Comparison of ENCODE assay signal across 16 cellular contexts in the genomic region with DNA sequence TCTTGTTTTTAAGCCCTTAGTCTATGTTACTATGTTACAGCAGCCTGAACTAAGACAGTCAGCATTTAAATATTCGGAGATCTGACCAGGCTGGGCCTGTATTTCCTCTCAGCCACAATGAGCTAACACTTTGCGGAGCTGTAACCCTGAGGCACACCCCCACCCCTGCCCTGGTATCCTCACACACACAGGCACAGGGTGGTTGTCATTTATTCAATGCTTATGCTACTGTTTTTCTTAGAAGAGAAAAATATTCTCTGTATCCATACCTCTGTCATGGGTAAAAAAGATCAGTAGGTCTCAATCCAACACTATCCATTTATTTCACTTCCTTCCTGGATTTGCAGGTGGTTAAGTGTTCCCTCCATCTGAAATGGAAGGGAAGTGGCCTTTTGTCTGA.
DNase-seq lines count a peak whose midpoint lies in the region; ATAC-seq and TF ChIP-seq lines count a peak whose summit lies in the region.
"Had no signal": no experiment of that assay in that cellular context is flagged by ENCODE, and none has a peak within 500 bp of the region (broad histone marks: within the 10 kb centered on the region; RNA-seq: fewer than 3 reads in every experiment).

No MANE protein-coding gene starts in this region.

- no peaks in the 10 kb centered on the region for H3K36me3 ChIP-seq in SK-N-MC (ENCODE audit: insufficient read depth, low read length)
- H3K36me3 ChIP-seq: esophagus muscularis mucosa, right atrium auricular region, SJCRH30, tibial artery had no signal

- ATAC-seq in natural killer cell, result peak; percentile 68 to 81 (median 80)
- no peak for ATAC-seq in HG02973 (IDR thresholded peaks at IDR 0.05; ENCODE audit: unreplicated experiment)
- ATAC-seq: left lobe of liver had no signal

- H3K9me3 Mint-ChIP-seq in endothelial cell (ENCODE audit: unreplicated experiment), result no peaks in the 10 kb centered on the region
- no peaks in the 10 kb centered on the region for H3K9me3 Mint-ChIP-seq in natural killer cell
- no peaks in the 10 kb centered on the region for H3K9me3 Mint-ChIP-seq in activated CD4-positive, alpha-beta memory T cell treated with anti-CD3 and anti-CD28 coated beads for 36 hours
- H3K9me3 Mint-ChIP-seq: activated naive CD8-positive, alpha-beta T cell treated with anti-CD3 and anti-CD28 coated beads for 36 hours had no signal

- H3K9ac ChIP-seq in SK-N-MC (ENCODE audit: insufficient read length), result peak overlapping the region; percentile 12

- H3K4me3 Mint-ChIP-seq in endothelial cell (ENCODE audit: unreplicated experiment) (no peak overlapping the region), natural killer cell (peak overlapping the region; percentile 62)
- H3K4me3 Mint-ChIP-seq in activated CD4-positive, alpha-beta memory T cell treated with anti-CD3 and anti-CD28 coated beads for 36 hours, result no peak overlapping the region
- H3K4me3 Mint-ChIP-seq: activated CD4-positive, alpha-beta T cell treated with anti-CD3 and anti-CD28 coated beads, Interleukin-2, amount 10 ng/mL, durations not matched to agents 7 days and 5 days; activated naive CD8-positive, alpha-beta T cell treated with anti-CD3 and anti-CD28 coated beads for 36 hours had no signal

- TF ChIP-seq CTCF in endothelial cell (IDR thresholded peaks at IDR 0.05; ENCODE audit: unreplicated experiment), result no peak
- TF ChIP-seq CTCF in natural killer cell (IDR thresholded peaks at IDR 0.05), result no peak

- intact Hi-C loops in natural killer cell (cut with micrococcal nuclease), result loop anchor here (5.0 kb wide), 1 partner anchor 159 kb away; no protein-coding TSS in a partner anchor
- intact Hi-C loops in activated CD4-positive, alpha-beta memory T cell treated with anti-CD3 and anti-CD28 coated beads for 36 hours (cut with micrococcal nuclease), result loop anchor here (5.0 kb wide), 1 partner anchor 49 kb away; no protein-coding TSS in a partner anchor

- CTCF ChIA-PET in activated CD4-positive, alpha-beta memory T cell treated with anti-CD3 and anti-CD28 coated beads for 36 hours (lab: Charles Lee), result no interaction called here

- H3K4me1 Mint-ChIP-seq in endothelial cell (ENCODE audit: unreplicated experiment) (peaks cover 38% of the 10 kb centered on the region), natural killer cell (peaks cover 38 to 47% of the 10 kb centered on the region in 2 donors)
- peaks cover 16% of the 10 kb centered on the region for H3K4me1 Mint-ChIP-seq in activated CD4-positive, alpha-beta memory T cell treated with anti-CD3 and anti-CD28 coated beads for 36 hours (ENCODE audit: low read depth)

- DNase-seq in DMS153 treated with DMSO at 0.1 percent for 48 hours (lab: John Stamatoyannopoulos, UW; ENCODE audit: unreplicated experiment) (peak; percentile 71), SK-N-MC (ENCODE audit: low read depth, low spot score) (no peak), endothelial cell (ENCODE audit: low spot score) (no peak), natural killer cell (no peak), NK-92 (lab: John Stamatoyannopoulos, UW; ENCODE audit: unreplicated experiment) (no peak), NCI-H446 treated with DMSO at 0.1 percent for 48 hours (lab: John Stamatoyannopoulos, UW) (no peak)
- DNase-seq in activated CD4-positive, alpha-beta memory T cell treated with anti-CD3 and anti-CD28 coated beads for 36 hours, result no peak
- DNase-seq: activated CD4-positive, alpha-beta T cell treated with anti-CD3 and anti-CD28 coated beads, Interleukin-2, amount 10 ng/mL, durations not matched to agents 7 days and 5 days; activated naive CD8-positive, alpha-beta T cell treated with anti-CD3 and anti-CD28 coated beads for 36 hours; activated T-cell treated with anti-CD3 and anti-CD28 coated beads, Interleukin-2, amount 50 U/mL, for 1 hour; tibial artery had no signal

- peak overlapping the region; percentile 64 for H3K27ac Mint-ChIP-seq in endothelial cell (ENCODE audit: unreplicated experiment)
- H3K27ac Mint-ChIP-seq in natural killer cell, result peak overlapping the region; percentile 80 to 83
- H3K27ac Mint-ChIP-seq in activated CD4-positive, alpha-beta memory T cell treated with anti-CD3 and anti-CD28 coated beads for 36 hours, result no peak overlapping the region
- H3K27ac Mint-ChIP-seq: activated CD4-positive, alpha-beta T cell treated with anti-CD3 and anti-CD28 coated beads, Interleukin-2, amount 10 ng/mL, durations not matched to agents 7 days and 5 days; activated naive CD8-positive, alpha-beta T cell treated with anti-CD3 and anti-CD28 coated beads for 36 hours had no signal

- H3K9me3 ChIP-seq in SK-N-MC (ENCODE audit: low read depth, low read length), result no peaks in the 10 kb centered on the region
- H3K9me3 ChIP-seq: esophagus muscularis mucosa, right atrium auricular region, SJCRH30, tibial artery had no signal

- H3K27me3 Mint-ChIP-seq in endothelial cell (ENCODE audit: unreplicated experiment) (peaks cover 4% of the 10 kb centered on the region), natural killer cell (ENCODE audit: low read depth in 2 of 2) (no peaks in the 10 kb centered on the region)
- H3K27me3 Mint-ChIP-seq in activated CD4-positive, alpha-beta memory T cell treated with anti-CD3 and anti-CD28 coated beads for 36 hours, result peaks cover 7% of the 10 kb centered on the region

- H3K27ac ChIP-seq in SK-N-MC, result peak overlapping the region; percentile 95
- H3K27ac ChIP-seq: esophagus muscularis mucosa, right atrium auricular region, SJCRH30, tibial artery had no signal

- POLR2A ChIA-PET in activated CD4-positive, alpha-beta memory T cell treated with anti-CD3 and anti-CD28 coated beads for 36 hours (lab: Charles Lee), result no interaction called here

- H3K4me3 ChIP-seq in SK-N-MC, result no peak overlapping the region
- H3K4me3 ChIP-seq: esophagus muscularis mucosa, right atrium auricular region, SJCRH30, tibial artery had no signal

- H3K36me3 Mint-ChIP-seq in endothelial cell (ENCODE audit: low read depth, unreplicated experiment) (no peaks in the 10 kb centered on the region), natural killer cell (no peaks in the 10 kb centered on the region)
- H3K36me3 Mint-ChIP-seq in activated CD4-positive, alpha-beta memory T cell treated with anti-CD3 and anti-CD28 coated beads for 36 hours, result no peaks in the 10 kb centered on the region
- H3K36me3 Mint-ChIP-seq: activated naive CD8-positive, alpha-beta T cell treated with anti-CD3 and anti-CD28 coated beads for 36 hours had no signal
